ENCODE assay signal across 25 cellular contexts in genomic region chr11:69992943-69993694, GRCh38.
DNase-seq lines count a peak whose midpoint lies in the region; ATAC-seq and TF ChIP-seq lines count a peak whose summit lies in the region.
"Had no signal": no experiment of that assay in that cellular context is flagged by ENCODE, and none has a peak within 500 bp of the region (broad histone marks: within the 10 kb centered on the region; RNA-seq: fewer than 3 reads in every experiment).

No MANE protein-coding gene starts in this region.

- no peak for TF ChIP-seq EP300 in stomach (IDR thresholded peaks at IDR 0.05)

- H3K27ac Mint-ChIP-seq in endodermal cell: no peak overlapping the region
- H3K27ac Mint-ChIP-seq: CD8-positive, alpha-beta memory T cell; GM23338; IgD-negative memory B cell had no signal

- DNase-seq in HT-29 (ENCODE audit: low spot score): peak; percentile 32
- DNase-seq in Peyer's patch: peak in 2 of 3 donors; percentile 55 to 67
- DNase-seq in right lobe of liver: peak in 1 of 3 donors; percentile 41
- DNase-seq in stomach: peak; percentile 53
- DNase-seq in endodermal cell: no peak
- no peak for DNase-seq in NCI-H1092 treated with DMSO at 0.1 percent for 48 hours (lab: John Stamatoyannopoulos, UW)
- DNase-seq: C1 segment of cervical spinal cord; CD8-positive, alpha-beta memory T cell; DMS79; HCEC 1CT; Karpas-422; MM.1S; NCI-H146; NCI-H2081; NCI-H2171 treated with DMSO at 0.1 percent for 48 hours; NCI-H446 treated with DMSO at 0.1 percent for 48 hours; NCI-H774; OCI-M1; SIG-M5 had no signal

- H3K4me1 Mint-ChIP-seq in endodermal cell: peaks cover 5% of the 10 kb centered on the region
- H3K4me1 Mint-ChIP-seq: CD8-positive, alpha-beta memory T cell; GM23338; IgD-negative memory B cell had no signal

- no peak overlapping the region for H3K9ac ChIP-seq in endodermal cell (ENCODE audit: extremely low read depth, low read length, poor library complexity, severe bottlenecking)

- H3K36me3 Mint-ChIP-seq in endodermal cell (ENCODE audit: low read depth): no peaks in the 10 kb centered on the region
- H3K36me3 Mint-ChIP-seq: CD8-positive, alpha-beta memory T cell had no signal

- no peak overlapping the region for H3K4me3 ChIP-seq in Peyer's patch
- H3K4me3 ChIP-seq in right lobe of liver: no peak overlapping the region
- no peak overlapping the region for H3K4me3 ChIP-seq in stomach
- H3K4me3 ChIP-seq in endodermal cell (ENCODE audit: low read length): no peak overlapping the region
- H3K4me3 ChIP-seq: GM23338 had no signal

- no peaks in the 10 kb centered on the region for H3K36me3 ChIP-seq in Peyer's patch
- no peaks in the 10 kb centered on the region for H3K36me3 ChIP-seq in right lobe of liver
- no peaks in the 10 kb centered on the region for H3K36me3 ChIP-seq in stomach
- H3K36me3 ChIP-seq in endodermal cell (ENCODE audit: control insufficient read depth, insufficient read depth, low read length): no peaks in the 10 kb centered on the region

- H3K27ac ChIP-seq in Peyer's patch: peak overlapping the region in 3 of 4 donors; percentile 36 to 46 (median 38)
- H3K27ac ChIP-seq in right lobe of liver: no peak overlapping the region
- H3K27ac ChIP-seq in stomach: peak overlapping the region; percentile 43 to 76 (median 68)
- H3K27ac ChIP-seq in endodermal cell (ENCODE audit: low read depth, low read length): no peak overlapping the region
- H3K27ac ChIP-seq: RWPE1 had no signal

- peaks cover 0 to 4% (median 0%) of the 10 kb centered on the region in 4 donors for H3K9me3 ChIP-seq in Peyer's patch
- H3K9me3 ChIP-seq in right lobe of liver: no peaks in the 10 kb centered on the region
- peaks cover 0 to 11% (median 1%) of the 10 kb centered on the region in 4 donors for H3K9me3 ChIP-seq in stomach
- H3K9me3 ChIP-seq in endodermal cell (ENCODE audit: control insufficient read depth, low read length): no peaks in the 10 kb centered on the region

- TF ChIP-seq POLR2A in Peyer's patch (IDR thresholded peaks at IDR 0.05) (no peak), right lobe of liver (IDR thresholded peaks at IDR 0.05) (no peak), stomach (IDR thresholded peaks at IDR 0.05) (no peak)

- ATAC-seq in right lobe of liver (peak; percentile 78 to 86 (median 82)), HG02759 (IDR thresholded peaks at IDR 0.05; ENCODE audit: unreplicated experiment) (no peak), GM21367 (IDR thresholded peaks at IDR 0.05; ENCODE audit: unreplicated experiment) (no peak)
- ATAC-seq: GM23338, SK-N-SH treated with all-trans-retinoic acid at 6 μM for 48 hours had no signal

- H3K9me3 Mint-ChIP-seq in endodermal cell: peaks cover 4% of the 10 kb centered on the region

- H3K4me3 Mint-ChIP-seq in endodermal cell: no peak overlapping the region
- H3K4me3 Mint-ChIP-seq: CD8-positive, alpha-beta memory T cell; GM23338; IgD-negative memory B cell had no signal

- TF ChIP-seq CTCF in Peyer's patch (IDR thresholded peaks at IDR 0.05): no peak
- no peak for TF ChIP-seq CTCF in right lobe of liver (IDR thresholded peaks at IDR 0.05)
- TF ChIP-seq CTCF in stomach (IDR thresholded peaks at IDR 0.05): no peak
- TF ChIP-seq CTCF in endodermal cell (conservative IDR thresholded peaks at IDR 0.05): no peak

- H3K27me3 ChIP-seq in Peyer's patch (no peaks in the 10 kb centered on the region), right lobe of liver (no peaks in the 10 kb centered on the region), stomach (peaks cover 0 to 21% (median 0%) of the 10 kb centered on the region in 3 donors), endodermal cell (ENCODE audit: control insufficient read depth, insufficient read depth, low read length, poor library complexity, severe bottlenecking) (peaks cover 31% of the 10 kb centered on the region)

- peaks cover 0 to 10% (median 0%) of the 10 kb centered on the region in 4 donors for H3K4me1 ChIP-seq in Peyer's patch
- peaks cover 0 to 62% (median 7%) of the 10 kb centered on the region in 4 donors for H3K4me1 ChIP-seq in right lobe of liver
- peaks cover 0 to 10% (median 2%) of the 10 kb centered on the region in 4 donors for H3K4me1 ChIP-seq in stomach
- H3K4me1 ChIP-seq in endodermal cell (ENCODE audit: control insufficient read depth, insufficient read depth, low read length): no peaks in the 10 kb centered on the region

- H3K27me3 Mint-ChIP-seq in endodermal cell (ENCODE audit: insufficient read depth): peaks cover 52% of the 10 kb centered on the region

- intact Hi-C loops in right lobe of liver (cut with DNase I) (no loop called here), stomach (cut with DNase I; ENCODE audit: low total_unique reads) (no loop called here)

- WGBS in right lobe of liver (ENCODE audit: insufficient coverage, low coverage, low lambda C conversion rate, missing lambda C conversion rate): 43% methylated on average over 4 of the region's 6 CpGs
- 35 to 62% (median 40%) methylated on average over 6 of the region's 6 CpGs for whole genome bisulfite sequencing in stomach, 5 donors
- WGBS in endodermal cell (ENCODE audit: insufficient coverage in 1 of 2, insufficient read length in 1 of 2), 2 experiments: 75 to 83% methylated on average over 6 of the region's 6 CpGs

Comparison
In these comparisons a context has a peak if more than half of its experiments do, and no peak if none do; other contexts are left out.
1. DNase-seq: peak in HT-29 (single experiment), Peyer's patch (2 of 3) and stomach (single experiment); none in endodermal cell (single experiment) and NCI-H1092 treated with DMSO at 0.1 percent for 48 hours (single experiment).
2. H3K27ac ChIP-seq: peak in Peyer's patch (3 of 4) and stomach (5 of 5); none in right lobe of liver (0 of 3) and endodermal cell (single experiment).
3. ATAC-seq: peak in right lobe of liver (4 of 4); none in HG02759 (single experiment) and GM21367 (single experiment).